Comparison of ENCODE assay signal across 8 cellular contexts in genomic region chr9:33263936-33264472, GRCh38. TPM values are rescaled to one million over a fixed set of nuclear protein-coding genes. Genes with fewer than 3 reads are reported as not detected.
DNase-seq lines count a peak whose midpoint lies in the region; ATAC-seq and TF ChIP-seq lines count a peak whose summit lies in the region.

No MANE protein-coding gene starts in this region.

- H3K36me3 ChIP-seq in CD8-positive, alpha-beta T cell (ENCODE audit: insufficient read depth, low read length) = peaks cover 24% of the 10 kb centered on the region

- H3K27me3 Mint-ChIP-seq in CD8-positive, alpha-beta T cell (ENCODE audit: low read depth) = no peaks in the 10 kb centered on the region

- peak in 5 of 7 experiments; percentile 13 to 40 (median 32) for DNase-seq in CD8-positive, alpha-beta T cell
- DNase-seq in T-helper 2 cell = peak in 4 of 5 experiments; percentile 17 to 41 (median 30)
- DNase-seq in cardiac fibroblast (ENCODE audit: low read depth in 2 of 2) = peak in 1 of 2 donors; percentile 25
- DNase-seq in kidney tubule cell (ENCODE audit: low spot score) = peak; percentile 11
- DNase-seq in stimulated activated CD4-positive, alpha-beta T cell treated with anti-CD3 and anti-CD28 coated beads, Interleukin-15, amount 100 ng/mL, for 24 hours = peak; percentile 63
- DNase-seq in SIG-M5 treated with dmso at 0.1 percent for 504 hours (lab: John Stamatoyannopoulos, UW; ENCODE audit: unreplicated experiment) = no peak

- peak overlapping the region; percentile 74 for H3K27ac ChIP-seq in CD8-positive, alpha-beta T cell (ENCODE audit: low read depth, low read length)

- H3K4me1 Mint-ChIP-seq in CD8-positive, alpha-beta T cell (ENCODE audit: low read depth) = peaks cover 63% of the 10 kb centered on the region

- H3K4me1 ChIP-seq in CD8-positive, alpha-beta T cell (ENCODE audit: insufficient read depth, low read length) = peaks cover 21% of the 10 kb centered on the region

- TF ChIP-seq CTCF in CD8-positive, alpha-beta T cell (IDR thresholded peaks at IDR 0.05) = no peak
- no peak for TF ChIP-seq CTCF in cardiac fibroblast (IDR thresholded peaks at IDR 0.05; ENCODE audit: low read depth, low read length)

- intact Hi-C loops in CD8-positive, alpha-beta T cell (cut with DNase I, micrococcal nuclease) = loop anchor here (1.0 to 10.0 kb wide), 10 partner anchors 26 to 1111 kb away; partner anchors contain the start of genes DNAJA1 (in 2 of the 2), NFX1 (in 2 of the 2), SMU1 (in 2 of the 2) and B4GALT1 (in 1 of the 2)

- peaks cover 69% of the 10 kb centered on the region for H3K36me3 Mint-ChIP-seq in CD8-positive, alpha-beta T cell

- H3K4me3 ChIP-seq in CD8-positive, alpha-beta T cell (ENCODE audit: low read depth, low read length) = peak overlapping the region; percentile 68
- peak overlapping the region; percentile 95 to 96 for H3K4me3 ChIP-seq in cardiac fibroblast (replicated peaks in 1 of 2; ENCODE audit: low read depth in 2 of 2, low read length in 2 of 2)

- ATAC-seq in CD8-positive, alpha-beta T cell = peak; percentile 0
- ATAC-seq in GM19351 (IDR thresholded peaks at IDR 0.05; ENCODE audit: unreplicated experiment) (peak; percentile 34), HG03442 (IDR thresholded peaks at IDR 0.05; ENCODE audit: unreplicated experiment) (peak; percentile 26)

- H3K27ac Mint-ChIP-seq in CD8-positive, alpha-beta T cell = peak overlapping the region; percentile 96

- H3K9me3 Mint-ChIP-seq in CD8-positive, alpha-beta T cell = no peaks in the 10 kb centered on the region

- H3K4me3 Mint-ChIP-seq in CD8-positive, alpha-beta T cell = peak overlapping the region; percentile 96

- POLR2A ChIA-PET in CD8-positive, alpha-beta T cell (lab: Charles Lee) = interaction anchor here (0.6 to 3.5 kb wide), 6 partner anchors 18 to 239 kb away, joined by 3 to 30 read pairs (median 4); partner anchors contain the start of genes DNAJA1 and NFX1

- H3K27me3 ChIP-seq in CD8-positive, alpha-beta T cell (ENCODE audit: insufficient read depth, low read length) = no peaks in the 10 kb centered on the region

- H3K9me3 ChIP-seq in CD8-positive, alpha-beta T cell (ENCODE audit: low read length) = no peaks in the 10 kb centered on the region

- CTCF ChIA-PET in CD8-positive, alpha-beta T cell (lab: Charles Lee) = interaction anchor here (0.6 to 1.2 kb wide), 4 partner anchors 22 to 239 kb away, joined by 3 read pairs; partner anchors contain the start of gene DNAJA1

RNA-seq across cellular contexts. Expression of gene BAG1, which starts 0.5 kb away (rescaled TPM):
- 10 to 100 TPM; 56.8 to 64.3 TPM for total RNA-seq in CD8-positive, alpha-beta T cell

RNA-seq across cellular contexts. Expression of gene CHMP5, which starts 0.8 kb away (rescaled TPM):
- total RNA-seq in CD8-positive, alpha-beta T cell = 10 to 100 TPM; 13.4 to 14.2 TPM

RNA-seq across cellular contexts. Expression of gene SPINK4, which starts 24.0 kb away (rescaled TPM):
- total RNA-seq in CD8-positive, alpha-beta T cell = not detected

RNA-seq across cellular contexts. Expression of gene NFX1, which starts 26.3 kb away (rescaled TPM):
- total RNA-seq in CD8-positive, alpha-beta T cell = 10 to 100 TPM; 32.9 to 37.9 TPM
